Comparison of ENCODE assay signal across 24 cellular contexts in the genomic region with DNA sequence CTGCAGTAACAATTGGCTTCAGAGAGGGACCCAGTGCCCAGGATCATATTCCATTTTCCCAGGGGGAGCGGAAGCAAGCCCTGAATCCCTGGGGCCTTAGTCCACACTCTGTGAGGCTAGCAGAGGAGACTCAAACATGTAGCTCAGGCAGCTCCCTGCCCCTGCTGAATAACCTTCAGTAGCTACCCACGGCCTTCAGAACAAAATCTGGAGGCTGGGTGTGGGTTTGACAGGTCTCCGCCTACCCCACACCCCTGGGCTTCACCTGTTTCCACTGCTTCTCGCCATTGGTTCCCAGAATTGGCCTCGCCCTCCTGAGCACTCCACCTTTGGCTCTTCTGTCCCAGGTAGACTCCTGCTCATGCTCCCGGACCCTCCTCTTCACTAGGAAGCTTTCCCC.
DNase-seq lines count a peak whose midpoint lies in the region; TF ChIP-seq lines count a peak whose summit lies in the region.
"Had no signal": no experiment of that assay in that cellular context is flagged by ENCODE, and none has a peak within 500 bp of the region (broad histone marks: within the 10 kb centered on the region; RNA-seq: fewer than 3 reads in every experiment).

No MANE protein-coding gene starts in this region.

- H3K9me3 ChIP-seq in left ventricle myocardium inferior (replicated peaks) = no peaks in the 10 kb centered on the region
- H3K9me3 ChIP-seq: A549; BLaER1 treated with 17β-estradiol and CSF1 and Interleukin-3, amounts not matched to agents 10 nM and 100 nM; SK-N-SH had no signal

- no peak overlapping the region for H3K4me3 Mint-ChIP-seq in chondrocyte (ENCODE audit: unreplicated experiment)
- H3K4me3 Mint-ChIP-seq: CD4-positive, alpha-beta T cell; T-helper 17 cell had no signal

- intact Hi-C loops in head of caudate nucleus (cut with DNase I) = no loop called here
- intact Hi-C loops in left ventricle myocardium inferior (cut with micrococcal nuclease) = no loop called here

- H3K9me3 Mint-ChIP-seq in chondrocyte (ENCODE audit: low read depth) = no peaks in the 10 kb centered on the region

- H3K4me1 ChIP-seq in left ventricle myocardium inferior = peaks cover 11% of the 10 kb centered on the region
- H3K4me1 ChIP-seq: A549 had no signal

- H3K4me3 ChIP-seq in left ventricle myocardium inferior = no peak overlapping the region
- H3K4me3 ChIP-seq: A549; BLaER1 treated with 17β-estradiol and CSF1 and Interleukin-3, amounts not matched to agents 10 nM and 100 nM had no signal

- TF ChIP-seq CTCF in chondrocyte (IDR thresholded peaks at IDR 0.05) = no peak
- TF ChIP-seq CTCF in left ventricle myocardium inferior (IDR thresholded peaks at IDR 0.05; ENCODE audit: borderline replicate concordance) = no peak

- peaks cover 46% of the 10 kb centered on the region for H3K27me3 Mint-ChIP-seq in chondrocyte (ENCODE audit: low read depth)

- peak overlapping the region; percentile 40 for H3K27ac ChIP-seq in temporal lobe (ENCODE audit: low read depth, low read length)
- no peak overlapping the region for H3K27ac ChIP-seq in left ventricle myocardium inferior (replicated peaks)
- H3K27ac ChIP-seq: A549; BLaER1 treated with 17β-estradiol and CSF1 and Interleukin-3, amounts not matched to agents 10 nM and 100 nM had no signal

- H3K27me3 ChIP-seq in left ventricle myocardium inferior (ENCODE audit: low read depth) = peaks cover 37% of the 10 kb centered on the region
- H3K27me3 ChIP-seq: BLaER1 treated with 17β-estradiol and CSF1 and Interleukin-3, amounts not matched to agents 10 nM and 100 nM had no signal

- no peak overlapping the region for H3K27ac Mint-ChIP-seq in chondrocyte (ENCODE audit: unreplicated experiment)
- H3K27ac Mint-ChIP-seq: CD4-positive, alpha-beta T cell; T-helper 17 cell had no signal

- H3K36me3 Mint-ChIP-seq in chondrocyte (ENCODE audit: low read depth) = no peaks in the 10 kb centered on the region

- DNase-seq in NCI-H345 (lab: John Stamatoyannopoulos, UW) = peak; percentile 22
- no peak for DNase-seq in NCI-H345 treated with DMSO at 0.1 percent for 48 hours (lab: John Stamatoyannopoulos, UW; ENCODE audit: unreplicated experiment)
- DNase-seq in NCI-H2107 (lab: John Stamatoyannopoulos, UW) = peak; percentile 10
- peak in 23 of 42 donors; percentile 14 to 79 (median 45) for DNase-seq in head of caudate nucleus
- no peak for DNase-seq in chondrocyte (ENCODE audit: low spot score)
- DNase-seq in left ventricle myocardium inferior = no peak
- DNase-seq: AML-193; CD4-positive, alpha-beta T cell; COR-L47; DND-41; HCEC 1CT; KBM-7; MV-4-11; NCI-H2081; NCI-H2227 treated with DMSO at 0.1 percent for 48 hours; NCI-H524 treated with DMSO at 0.1 percent for 48 hours; NCI-H774; SIG-M5; SK-N-SH; SW 1271; T-helper 17 cell had no signal

- H3K36me3 ChIP-seq in left ventricle myocardium inferior = no peaks in the 10 kb centered on the region
- H3K36me3 ChIP-seq: BLaER1 treated with 17β-estradiol and CSF1 and Interleukin-3, amounts not matched to agents 10 nM and 100 nM had no signal

- no peaks in the 10 kb centered on the region for H3K4me1 Mint-ChIP-seq in chondrocyte (ENCODE audit: low read depth)

Comparison
In these comparisons a context has a peak if more than half of its experiments do, and no peak if none do; other contexts are left out.
1. DNase-seq: peak in NCI-H345 (single experiment), NCI-H2107 (single experiment) and head of caudate nucleus (23 of 42); none in NCI-H345 treated with DMSO at 0.1 percent for 48 hours (single experiment), chondrocyte (single experiment) and left ventricle myocardium inferior (single experiment).